ENCODE assay signal across 8 cellular contexts in the genomic region with DNA sequence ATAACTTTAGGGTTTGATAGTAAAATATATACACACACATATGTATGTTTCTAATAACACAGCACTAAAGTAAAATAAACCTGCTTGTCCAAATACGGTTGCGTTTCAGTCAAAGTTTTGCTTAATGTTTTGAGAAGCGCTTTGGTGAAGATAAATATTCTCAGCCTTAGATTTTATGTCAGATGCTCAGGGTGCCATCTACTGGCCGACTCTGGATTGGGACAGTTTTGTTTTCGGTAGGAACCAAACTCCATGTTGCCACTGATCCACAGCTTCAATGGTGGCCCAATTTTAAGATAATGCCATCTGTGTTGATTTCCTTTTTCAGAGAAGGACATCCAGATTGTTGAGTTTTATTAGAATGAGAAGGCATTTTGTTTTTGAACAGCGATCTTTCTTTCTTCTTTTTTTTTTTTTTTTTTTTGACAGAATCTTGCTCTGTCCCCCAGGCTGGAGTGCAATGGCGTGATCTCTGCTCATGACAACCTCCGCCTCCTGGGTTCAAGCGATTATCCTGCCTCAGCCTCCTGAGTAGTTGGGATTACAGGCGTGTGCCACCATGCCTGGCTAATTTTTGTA. TPM values are rescaled to one million over a fixed set of nuclear protein-coding genes. Genes with fewer than 3 reads are reported as not detected.
A peak's percentile ranks its signal among the peaks of the same experiment; 100 is the strongest.
DNase-seq lines count a peak whose midpoint lies in the region; ATAC-seq, FAIRE-seq and TF ChIP-seq lines count a peak whose summit lies in the region.

No MANE protein-coding gene starts in this region.

- BruUV-seq in MCF 10A (replicated peaks; lab: Mats Ljungman, UMichigan) = no TSS peak

- CTCF ChIA-PET in MCF 10A (lab: Yijun Ruan, JAX) = interaction anchor here (0.5 to 4.5 kb wide), 22 partner anchors 8 to 1083 kb away, joined by 3 to 14 read pairs (median 3); no protein-coding TSS in a partner anchor

- POLR2A ChIA-PET in MCF 10A (lab: Yijun Ruan, JAX) = interaction anchor here (0.6 to 1.0 kb wide), 3 partner anchors 10 to 263 kb away, joined by 3 to 4 read pairs (median 3); partner anchors contain the start of gene HMGA2

- H3K36me3 Mint-ChIP-seq in MCF 10A (ENCODE audit: insufficient read depth, unreplicated experiment) = no peaks in the 10 kb centered on the region

- peak; percentile 80 for ATAC-seq in GM21619 (IDR thresholded peaks at IDR 0.05; ENCODE audit: unreplicated experiment)

- no peaks in the 10 kb centered on the region for H3K9me3 Mint-ChIP-seq in MCF 10A (ENCODE audit: unreplicated experiment)

- no peak overlapping the region for H3K4me3 Mint-ChIP-seq in MCF 10A (ENCODE audit: unreplicated experiment)

- peak; percentile 90 for FAIRE-seq in islet of Langerhans (lab: Jason Lieb, UNC)

- peaks cover under 1% of the 10 kb centered on the region for H3K4me1 Mint-ChIP-seq in MCF 10A (ENCODE audit: insufficient read depth, unreplicated experiment)

- peak; percentile 72 for TF ChIP-seq CTCF in MCF 10A (IDR thresholded peaks at IDR 0.05; ENCODE audit: unreplicated experiment)

- no peaks in the 10 kb centered on the region for H3K27me3 Mint-ChIP-seq in MCF 10A (ENCODE audit: insufficient read depth, unreplicated experiment)

- intact Hi-C loops in MCF 10A (cut with micrococcal nuclease) = loop anchor here (1.0 to 5.0 kb wide), 7 partner anchors 50 to 781 kb away; no protein-coding TSS in a partner anchor

- no peak overlapping the region for H3K27ac Mint-ChIP-seq in MCF 10A (ENCODE audit: low read depth, unreplicated experiment)

- DNase-seq in EL = peak; percentile 75
- DNase-seq in M059J (ENCODE audit: low read depth) = peak; percentile 70
- DNase-seq in T follicular helper cell (ENCODE audit: low read depth) = peak; percentile 21
- peak; percentile 79 for DNase-seq in MCF 10A (ENCODE audit: unreplicated experiment)
- peak; percentile 6 to 25 (median 20) for DNase-seq in stimulated activated CD4-positive, alpha-beta T cell treated with anti-CD3 and anti-CD28 coated beads, Interleukin-1b, Interleukin-23, amount 100 ng/mL, for 24 hours (ENCODE audit: low read depth in 4 of 4, low spot score in 1 of 4)
- no peak for DNase-seq in NCI-H187 treated with DMSO at 0.1 percent for 48 hours (lab: John Stamatoyannopoulos, UW)

RNA-seq across cellular contexts. Expression of gene LLPH, which starts 43.1 kb away (rescaled TPM):
- total RNA-seq in M059J (2014; rRNA removed; shearing (Covaris generic)) = 16.5 and 27.8 TPM in 2 replicates
- 43.8 and 44.3 TPM in 2 replicates for total RNA-seq in MCF 10A (2022)
